Comparison of ENCODE assay signal across 8 cellular contexts in genomic region chr12:104108755-104109445, GRCh38. TPM values are rescaled to one million over a fixed set of nuclear protein-coding genes. Genes with fewer than 3 reads are reported as not detected.
DNase-seq lines count a peak whose midpoint lies in the region; ATAC-seq, FAIRE-seq and TF ChIP-seq lines count a peak whose summit lies in the region.

No MANE protein-coding gene starts in this region.

- no peak overlapping the region for H3K4me3 ChIP-seq in bronchial epithelial cell (ENCODE audit: low read depth, low read length)

- H3K27me3 ChIP-seq in bronchial epithelial cell (ENCODE audit: control insufficient read depth, insufficient read depth, low read length) = no peaks in the 10 kb centered on the region

- FAIRE-seq in bronchial epithelial cell (lab: Jason Lieb, UNC) = no peak
- peak; percentile 98 for FAIRE-seq in islet of Langerhans (lab: Jason Lieb, UNC)

- no peaks in the 10 kb centered on the region for H3K36me3 ChIP-seq in bronchial epithelial cell (ENCODE audit: control insufficient read depth, insufficient read depth, low read length)

- ATAC-seq in HG02798 (IDR thresholded peaks at IDR 0.05; ENCODE audit: poor library complexity, unreplicated experiment) (peak; percentile 60), GM19035 (IDR thresholded peaks at IDR 0.05; ENCODE audit: unreplicated experiment) (no peak)

- peak; percentile 80 for TF ChIP-seq CTCF in bronchial epithelial cell (IDR thresholded peaks at IDR 0.05; ENCODE audit: insufficient read depth, low read length, severe bottlenecking)

- DNase-seq in DMS53 (lab: John Stamatoyannopoulos, UW) (peak; percentile 93), NCI-H226 (peak; percentile 42), bronchial epithelial cell (ENCODE audit: low read depth) (peak; percentile 78)
- peak; percentile 71 to 79 (median 76) for DNase-seq in activated CD4-positive, CD25-positive, alpha-beta regulatory T cell (lab: John Stamatoyannopoulos, UW)
- DNase-seq in stimulated activated CD4-positive, alpha-beta T cell treated with anti-CD3 and anti-CD28 coated beads, Interleukin-1b, Interleukin-23, amount 100 ng/mL, for 1 hour (ENCODE audit: low read depth in 2 of 2) = peak; percentile 65 to 79

RNA-seq across cellular contexts. Expression of gene NFYB, which starts 29.1 kb away (rescaled TPM):
- 21.1 and 27.1 TPM in 2 replicates for total RNA-seq in bronchial epithelial cell

RNA-seq across cellular contexts. Expression of gene HCFC2, which starts 44.6 kb away (rescaled TPM):
- total RNA-seq in bronchial epithelial cell = 7.6 and 8.7 TPM in 2 replicates

RNA-seq across cellular contexts. Expression of gene GLT8D2, which starts 58.9 kb away (rescaled TPM):
- 1.0 and 1.3 TPM in 2 replicates for total RNA-seq in bronchial epithelial cell

Comparison
In these comparisons a context has a peak if more than half of its experiments do, and no peak if none do; other contexts are left out.
1. DNase-seq: peak in every context shown above with its lines; median percentile 93 in DMS53; 78 in bronchial epithelial cell; 76 in activated CD4-positive, CD25-positive, alpha-beta regulatory T cell; 72 in stimulated activated CD4-positive, alpha-beta T cell treated with anti-CD3 and anti-CD28 coated beads, Interleukin-1b, Interleukin-23, amount 100 ng/mL, for 1 hour; 42 in NCI-H226.